In genomic region chr22:42615092-42615859, GRCh38 we compare ENCODE assay signal across 8 cellular contexts. TPM values are rescaled to one million over a fixed set of nuclear protein-coding genes. Genes with fewer than 3 reads are reported as not detected.
DNase-seq lines count a peak whose midpoint lies in the region; ATAC-seq and TF ChIP-seq lines count a peak whose summit lies in the region.

No MANE protein-coding gene starts in this region.

- no peak for TF ChIP-seq EP300 in gastroesophageal sphincter (IDR thresholded peaks at IDR 0.05)

- no peaks in the 10 kb centered on the region for H3K9me3 Mint-ChIP-seq in activated naive CD4-positive, alpha-beta T cell treated with anti-CD3 and anti-CD28 coated beads, Interleukin-2, amount 10 ng/mL, durations not matched to agents 7 days and 5 days

- peak overlapping the region; percentile 83 for H3K4me3 ChIP-seq in HAP-1
- H3K4me3 ChIP-seq in MM.1S (ENCODE audit: low read length), result peak overlapping the region; percentile 94
- H3K4me3 ChIP-seq in gastroesophageal sphincter, result peak overlapping the region; percentile 55 to 72
- H3K4me3 ChIP-seq in testis, result peak overlapping the region; percentile 75 to 95

- no peaks in the 10 kb centered on the region for H3K27me3 ChIP-seq in HAP-1 (ENCODE audit: low read depth)
- no peaks in the 10 kb centered on the region for H3K27me3 ChIP-seq in MM.1S (replicated peaks; ENCODE audit: insufficient read depth, low read length)
- no peaks in the 10 kb centered on the region for H3K27me3 ChIP-seq in gastroesophageal sphincter
- H3K27me3 ChIP-seq in testis, result no peaks in the 10 kb centered on the region

- intact Hi-C loops in testis (cut with DNase I; ENCODE audit: low total_unique reads), result no loop called here

- H3K4me3 Mint-ChIP-seq in activated naive CD4-positive, alpha-beta T cell treated with anti-CD3 and anti-CD28 coated beads, Interleukin-2, amount 10 ng/mL, durations not matched to agents 7 days and 5 days, result peak overlapping the region; percentile 94

- peaks cover 56% of the 10 kb centered on the region for H3K4me1 Mint-ChIP-seq in activated naive CD4-positive, alpha-beta T cell treated with anti-CD3 and anti-CD28 coated beads, Interleukin-2, amount 10 ng/mL, durations not matched to agents 7 days and 5 days

- no peaks in the 10 kb centered on the region for H3K9me2 ChIP-seq in MM.1S (replicated peaks; ENCODE audit: insufficient read depth, low read length)

- ATAC-seq in gastroesophageal sphincter, result peak; percentile 86

- H3K27ac ChIP-seq in MM.1S (ENCODE audit: low read length), result peak overlapping the region; percentile 92
- H3K27ac ChIP-seq in gastroesophageal sphincter, result peak overlapping the region; percentile 87 to 96 (median 94)
- H3K27ac ChIP-seq in testis, result peak overlapping the region; percentile 92 to 95

- H3K27ac Mint-ChIP-seq in activated naive CD4-positive, alpha-beta T cell treated with anti-CD3 and anti-CD28 coated beads, Interleukin-2, amount 10 ng/mL, durations not matched to agents 7 days and 5 days, result peak overlapping the region; percentile 100

- peaks cover 4% of the 10 kb centered on the region for H3K27me3 Mint-ChIP-seq in activated naive CD4-positive, alpha-beta T cell treated with anti-CD3 and anti-CD28 coated beads, Interleukin-2, amount 10 ng/mL, durations not matched to agents 7 days and 5 days

- WGBS in gastroesophageal sphincter (ENCODE audit: low coverage in 1 of 2), 2 donors, result 0% methylated on average over 17 to 34 of the region's 35 CpGs
- 0 to 1% methylated on average over 35 of the region's 35 CpGs for WGBS in testis, 2 donors

- H3K79me2 ChIP-seq in MM.1S (ENCODE audit: low read length), result peaks cover 41% of the 10 kb centered on the region

- peak overlapping the region; percentile 72 for H3K4me2 ChIP-seq in MM.1S (ENCODE audit: low read depth, low read length)

- H2AFZ ChIP-seq in MM.1S (ENCODE audit: low read length), result peak overlapping the region; percentile 31

- peak overlapping the region; percentile 77 for H3K9ac ChIP-seq in MM.1S (ENCODE audit: low read length)

- TF ChIP-seq POLR2A in gastroesophageal sphincter (IDR thresholded peaks at IDR 0.05) (peak; percentile 99 to 100), testis (IDR thresholded peaks at IDR 0.05) (no peak)

- H3K36me3 ChIP-seq in HAP-1 (replicated peaks), result peaks cover 42% of the 10 kb centered on the region
- H3K36me3 ChIP-seq in MM.1S (replicated peaks; ENCODE audit: insufficient read depth, low read length), result no peaks in the 10 kb centered on the region; the same call in 1 of the 2 replicates
- H3K36me3 ChIP-seq in gastroesophageal sphincter, result peaks cover 0 to 23% of the 10 kb centered on the region in 2 donors
- no peaks in the 10 kb centered on the region for H3K36me3 ChIP-seq in testis (ENCODE audit: low read depth, missing control alignments)

- peaks cover 23% of the 10 kb centered on the region for H3K36me3 Mint-ChIP-seq in activated naive CD4-positive, alpha-beta T cell treated with anti-CD3 and anti-CD28 coated beads, Interleukin-2, amount 10 ng/mL, durations not matched to agents 7 days and 5 days

- CTCF ChIA-PET in activated naive CD4-positive, alpha-beta T cell treated with anti-CD3 and anti-CD28 coated beads, Interleukin-2, amount 10 ng/mL, durations not matched to agents 7 days and 5 days (lab: Charles Lee), result no interaction called here

- H3K9me3 ChIP-seq in HAP-1 (no peaks in the 10 kb centered on the region), MM.1S (replicated peaks; ENCODE audit: insufficient read depth, low read length) (no peaks in the 10 kb centered on the region), gastroesophageal sphincter (no peaks in the 10 kb centered on the region), testis (no peaks in the 10 kb centered on the region)

- in situ Hi-C loops in HAP-1 (cut with MboI; ENCODE audit: low sequenced_read_pairs), result no loop called here

- TF ChIP-seq CTCF in MM.1S (IDR thresholded peaks at IDR 0.05; ENCODE audit: low read length), result no peak
- peak in 1 of 4 experiments; percentile 18 for TF ChIP-seq CTCF in gastroesophageal sphincter (IDR thresholded peaks at IDR 0.05)
- no peak for TF ChIP-seq CTCF in testis (IDR thresholded peaks at IDR 0.05)

- H3F3A ChIP-seq in MM.1S (ENCODE audit: insufficient read depth, low read length), result peaks cover 16% of the 10 kb centered on the region

- peak; percentile 95 for DNase-seq in GDM1 (lab: John Stamatoyannopoulos, UW)
- DNase-seq in HAP-1 (ENCODE audit: low spot score in 2 of 2), result peak; percentile 96 to 99
- peak; percentile 93 for DNase-seq in MM.1S
- peak; percentile 98 for DNase-seq in SIG-M5 treated with dmso at 0.1 percent for 504 hours (lab: John Stamatoyannopoulos, UW; ENCODE audit: unreplicated experiment)
- DNase-seq in activated naive CD4-positive, alpha-beta T cell treated with anti-CD3 and anti-CD28 coated beads, Interleukin-2, amount 10 ng/mL, durations not matched to agents 7 days and 5 days, result peak; percentile 92
- DNase-seq in occipital lobe (lab: John Stamatoyannopoulos, UW), result peak; percentile 70
- DNase-seq in testis, result peak; percentile 92

- H3K4me1 ChIP-seq in HAP-1, result peaks cover 14% of the 10 kb centered on the region
- H3K4me1 ChIP-seq in MM.1S (ENCODE audit: low read length), result peaks cover 8% of the 10 kb centered on the region
- peaks cover 0 to 64% (median 30%) of the 10 kb centered on the region in 3 donors for H3K4me1 ChIP-seq in gastroesophageal sphincter
- peaks cover 34% of the 10 kb centered on the region for H3K4me1 ChIP-seq in testis

- peaks cover 15% of the 10 kb centered on the region for H4K20me1 ChIP-seq in MM.1S (ENCODE audit: insufficient read depth, low read length)

RNA-seq across cellular contexts. Expression of gene POLDIP3, which starts 0.6 kb away (rescaled TPM):
- total RNA-seq in gastroesophageal sphincter, result 10 to 100 TPM; 30.6 to 50.7 (median 37.2) TPM
- total RNA-seq in occipital lobe, result 27.1 TPM
- 10 to 100 TPM; 57.5 to 60.5 TPM for total RNA-seq in testis
- 76.9 TPM for polyA plus RNA-seq in testis (ENCODE audit: insufficient read depth, low read depth, low replicate concordance)

RNA-seq across cellular contexts. Expression of gene ATP5MGL, which starts 25.1 kb away (rescaled TPM):
- total RNA-seq in gastroesophageal sphincter (1 to 10 TPM in 1 of 4 donors, not detected in 3; 1.8 TPM), occipital lobe (0.31 TPM), testis (under 1 TPM in 1 of 2 donors, not detected in 1; 0.55 TPM)
- not detected for polyA plus RNA-seq in testis (ENCODE audit: insufficient read depth, low read depth, low replicate concordance)

RNA-seq across cellular contexts. Expression of gene CYB5R3, which starts 33.9 kb away (rescaled TPM):
- 100 to 1,000 TPM; 127 to 268 (median 155) TPM for total RNA-seq in gastroesophageal sphincter
- 14.0 TPM for total RNA-seq in occipital lobe
- 100 to 1,000 TPM; 330 to 484 TPM for total RNA-seq in testis
- polyA plus RNA-seq in testis (ENCODE audit: insufficient read depth, low read depth, low replicate concordance), result 423 TPM

Comparison
In these comparisons a context has a peak if more than half of its experiments do, and no peak if none do; other contexts are left out.
1. Peak in every context shown above with its lines: DNase-seq, ATAC-seq, H3K4me3 ChIP-seq and H3K27ac ChIP-seq.